In genomic region chr5:67451640-67452279, GRCh38 we compare ENCODE assay signal across 16 cellular contexts.
A peak's percentile ranks its signal among the peaks of the same experiment; 100 is the strongest.
DNase-seq lines count a peak whose midpoint lies in the region; ATAC-seq and TF ChIP-seq lines count a peak whose summit lies in the region.
"Had no signal": no experiment of that assay in that cellular context is flagged by ENCODE, and none has a peak within 500 bp of the region (broad histone marks: within the 10 kb centered on the region; RNA-seq: fewer than 3 reads in every experiment).

No MANE protein-coding gene starts in this region.

- H3K4me1 ChIP-seq in breast epithelium, result no peaks in the 10 kb centered on the region

- DNase-seq in NCI-H82 (lab: John Stamatoyannopoulos, UW) (peak; percentile 32), NCI-H82 treated with DMSO at 0.1 percent for 48 hours (lab: John Stamatoyannopoulos, UW; ENCODE audit: unreplicated experiment) (no peak), SK-N-MC (ENCODE audit: low read depth, low spot score) (no peak), myocyte (ENCODE audit: low read depth) (peak; percentile 33), breast epithelium (ENCODE audit: low spot score in 2 of 2) (no peak), sciatic nerve (ENCODE audit: low spot score) (no peak)
- DNase-seq: AML-193; CD4-positive, CD25-positive, alpha-beta regulatory T cell; DMS79; IMR-90; KG1 had no signal

- no peak for TF ChIP-seq CTCF in breast epithelium (IDR thresholded peaks at IDR 0.05)

- no peaks in the 10 kb centered on the region for H3K27me3 ChIP-seq in breast epithelium
- H3K27me3 ChIP-seq: BLaER1 treated with 17β-estradiol and CSF1 and Interleukin-3, amounts not matched to agents 10 nM and 100 nM had no signal

- ATAC-seq in HG02678 (IDR thresholded peaks at IDR 0.05; ENCODE audit: unreplicated experiment), result no peak
- no peak for ATAC-seq in HG02571 (IDR thresholded peaks at IDR 0.05; ENCODE audit: unreplicated experiment)
- no peak for ATAC-seq in sciatic nerve
- ATAC-seq: HCT116 had no signal

- H3K9ac ChIP-seq in SK-N-MC (ENCODE audit: insufficient read length), result no peak overlapping the region
- H3K9ac ChIP-seq: BLaER1 treated with 17β-estradiol and CSF1 and Interleukin-3, amounts not matched to agents 10 nM and 100 nM had no signal

- TF ChIP-seq POLR2A in breast epithelium (IDR thresholded peaks at IDR 0.05), result no peak

- H3K4me3 ChIP-seq in SK-N-MC (no peak overlapping the region), breast epithelium (no peak overlapping the region)
- H3K4me3 ChIP-seq: BLaER1 treated with 17β-estradiol and CSF1 and Interleukin-3, amounts not matched to agents 10 nM and 100 nM had no signal

- peak overlapping the region; percentile 55; the same call in 1 of the 2 replicates for H3K27ac ChIP-seq in SK-N-MC
- no peak overlapping the region for H3K27ac ChIP-seq in breast epithelium
- H3K27ac ChIP-seq: 22Rv1; BLaER1 treated with 17β-estradiol and CSF1 and Interleukin-3, amounts not matched to agents 10 nM and 100 nM had no signal

- H3K36me3 ChIP-seq in SK-N-MC (ENCODE audit: insufficient read depth, low read length) (no peaks in the 10 kb centered on the region), breast epithelium (no peaks in the 10 kb centered on the region)
- H3K36me3 ChIP-seq: BLaER1 treated with 17β-estradiol and CSF1 and Interleukin-3, amounts not matched to agents 10 nM and 100 nM had no signal

- intact Hi-C loops in breast epithelium (cut with DNase I; ENCODE audit: low total_unique reads), result no loop called here
- intact Hi-C loops in sciatic nerve (cut with DNase I), result no loop called here

- H3K9me3 ChIP-seq in SK-N-MC (ENCODE audit: low read depth, low read length) (no peaks in the 10 kb centered on the region; the same call in 1 of the 2 replicates), breast epithelium (no peaks in the 10 kb centered on the region)
- H3K9me3 ChIP-seq: BLaER1 treated with 17β-estradiol and CSF1 and Interleukin-3, amounts not matched to agents 10 nM and 100 nM had no signal

Comparison
In these comparisons a context has a peak if more than half of its experiments do, and no peak if none do; other contexts are left out.
1. DNase-seq: peak in NCI-H82 (single experiment) and myocyte (single experiment); none in NCI-H82 treated with DMSO at 0.1 percent for 48 hours (single experiment), SK-N-MC (single experiment), breast epithelium (0 of 2) and sciatic nerve (single experiment).